Comparison of ENCODE assay signal across 25 cellular contexts in the genomic region with DNA sequence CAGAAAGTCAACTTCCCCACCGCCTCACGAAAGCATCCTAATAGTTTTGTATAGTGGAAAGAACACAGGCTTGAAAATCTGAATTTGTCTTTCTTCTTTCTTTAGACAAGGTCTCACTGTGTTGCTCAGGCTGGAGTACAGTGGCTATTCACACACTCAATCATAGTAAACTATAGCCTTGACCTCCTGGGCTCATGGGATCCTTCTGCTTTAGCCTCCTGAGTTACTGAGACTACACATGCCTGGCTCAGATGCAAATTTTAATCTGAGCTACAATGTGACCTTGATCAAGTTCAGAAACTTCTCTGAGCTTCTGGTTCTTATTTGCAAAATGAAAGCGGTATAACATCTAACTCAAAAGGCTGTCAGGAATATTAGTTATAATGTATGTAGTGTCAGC.
"Had no signal": no experiment of that assay in that cellular context is flagged by ENCODE, and none has a peak within 500 bp of the region (broad histone marks: within the 10 kb centered on the region; RNA-seq: fewer than 3 reads in every experiment).

No MANE protein-coding gene starts in this region.

- H3K9me3 ChIP-seq: suprapubic skin, thoracic aorta, thyroid gland, tibial artery, transverse colon, upper lobe of right lung, uterus, vagina had no signal

- H3K4me1 ChIP-seq: stomach, suprapubic skin, tibial artery, tibial nerve, transverse colon, upper lobe of left lung, upper lobe of right lung, uterus, vagina had no signal

- H3K27ac ChIP-seq: stomach, suprapubic skin, thoracic aorta, tibial artery, tibial nerve, transverse colon, upper lobe of left lung, upper lobe of right lung, uterus, vagina had no signal

- ATAC-seq: stimulated activated effector memory CD8-positive, alpha-beta T cell treated with anti-CD3 and anti-CD28 coated beads, Interleukin-12 subunit alpha, Interleukin-12 subunit beta, amount 100 ng/mL, for 72 hours; stimulated activated memory B cell treated with anti-CD40 and anti-IgM and Interleukin-4, amounts not matched to agents 10 μg/mL and 1 μg/mL and 100 μg/mL, for 72 hours; stimulated activated naive B cell treated with anti-CD40 and anti-IgM and Interleukin-4, amounts not matched to agents 10 μg/mL and 1 μg/mL and 100 μg/mL, for 72 hours; stimulated activated naive CD8-positive, alpha-beta T cell treated with anti-CD3 and anti-CD28 coated beads, Interleukin-15, amount 100 ng/mL, for 72 hours; stimulated activated naive CD8-positive, alpha-beta T cell treated with anti-CD3 and anti-CD28 coated beads, Interleukin-15, Interleukin-2, amounts not matched to agents 100 U/mL and 50 U/mL, for 24 hours; upper lobe of right lung had no signal

- H3K4me3 ChIP-seq: stomach, suprapubic skin, thoracic aorta, thyroid gland, tibial artery, tibial nerve, transverse colon, upper lobe of left lung, upper lobe of right lung, uterus, vagina had no signal

- H3K36me3 ChIP-seq: suprapubic skin, thoracic aorta, thyroid gland, tibial artery, tibial nerve, transverse colon, upper lobe of left lung, upper lobe of right lung, uterus, vagina had no signal

- DNase-seq: stimulated activated CD4-positive, alpha-beta T cell treated with anti-CD3 and anti-CD28 coated beads, Interleukin-2, amount 100 ng/mL, for 48 hours; stimulated activated CD4-positive, alpha-beta T cell treated with anti-CD3 and anti-CD28 coated beads, Interleukin-4, amount 100 ng/mL, for 1 hour; stimulated activated CD4-positive, alpha-beta T cell treated with anti-CD3 and anti-CD28 coated beads, Interleukin-4, amount 100 ng/mL, for 24 hours; stimulated activated CD4-positive, alpha-beta T cell treated with anti-CD3 and anti-CD28 coated beads, Interleukin-4, amount 100 ng/mL, for 4 hours; stimulated activated CD8-positive, alpha-beta memory T cell treated with anti-CD3 and anti-CD28 coated beads, Interleukin-4, amount 100 ng/mL, for 48 hours; stimulated activated naive B cell treated with anti-CD40 and anti-IgM and Interleukin-4, amounts not matched to agents 10 μg/mL and 1 μg/mL and 100 μg/mL, for 72 hours; stimulated activated naive CD4-positive, alpha-beta T cell; stimulated activated naive CD4-positive, alpha-beta T cell treated with Interleukin-2 at 50 U/mL for 16 hours; stimulated activated naive CD8-positive, alpha-beta T cell treated with anti-CD3 and anti-CD28 coated beads, Interleukin-15, amount 100 ng/mL, for 72 hours; stimulated activated naive CD8-positive, alpha-beta T cell treated with anti-CD3 and anti-CD28 coated beads, Interleukin-15, Interleukin-2, amounts not matched to agents 100 U/mL and 50 U/mL, for 24 hours; stomach; substantia nigra; thyroid gland; tibial artery; transverse colon; trophoblast cell; upper lobe of left lung; upper lobe of right lung; uterus had no signal

- H3K27me3 ChIP-seq: stomach, suprapubic skin, thyroid gland, tibial artery, tibial nerve, transverse colon, upper lobe of left lung, upper lobe of right lung, uterus, vagina had no signal
